Comparison of ENCODE assay signal across 27 cellular contexts in the genomic region with DNA sequence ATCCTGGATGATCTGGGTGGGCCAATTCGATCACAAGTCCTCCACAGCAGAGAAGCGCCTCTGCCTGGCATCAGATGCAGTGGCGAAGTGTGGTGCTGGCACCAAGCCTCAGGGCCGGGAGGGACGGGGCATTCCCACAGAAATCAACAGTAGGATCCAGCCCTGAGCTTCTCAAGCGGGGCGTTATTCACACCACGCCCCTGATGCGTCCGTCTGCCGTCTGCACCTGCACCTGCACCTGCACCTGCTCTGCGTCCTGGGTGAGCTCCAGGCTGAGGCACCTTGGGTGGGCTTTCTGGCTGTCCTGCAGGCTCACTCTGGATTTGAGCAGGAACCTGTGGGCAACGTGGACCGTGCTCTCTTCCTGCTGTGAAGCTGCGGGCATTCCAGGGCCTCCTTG. TPM values are rescaled to one million over a fixed set of nuclear protein-coding genes. Genes with fewer than 3 reads are reported as not detected.
"Had no signal": no experiment of that assay in that cellular context is flagged by ENCODE, and none has a peak within 500 bp of the region (broad histone marks: within the 10 kb centered on the region; RNA-seq: fewer than 3 reads in every experiment).

No MANE protein-coding gene starts in this region.

- H3K9me3 ChIP-seq: colonic mucosa, esophagus muscularis mucosa, neutrophil, ovary, psoas muscle, right atrium auricular region, thyroid gland, upper lobe of right lung had no signal

- ATAC-seq: activated CD4-positive, CD25-positive, alpha-beta regulatory T cell treated with anti-CD3 and anti-CD28 coated beads, Interleukin-2, amount 50 U/mL, for 24 hours; activated CD8-positive, alpha-beta memory T cell treated with anti-CD3 and anti-CD28 coated beads, Interleukin-2, amount 10 ng/mL, durations not matched to agents 7 days and 5 days; activated CD8-positive, alpha-beta T cell treated with anti-CD3 and anti-CD28 coated beads for 36 hours; left ventricle myocardium superior; natural killer cell treated with Interleukin-12 subunit alpha and Interleukin-12 subunit beta and Interleukin-15 and Interleukin-18, amount 100 ng/mL, for 72 hours; psoas muscle; stimulated activated naive CD8-positive, alpha-beta T cell treated with anti-CD3 and anti-CD28 coated beads, Interleukin-15, Interleukin-2, amounts not matched to agents 100 U/mL and 50 U/mL, for 24 hours; upper lobe of right lung had no signal

- H3K4me1 ChIP-seq: colonic mucosa, psoas muscle, right atrium auricular region, thyroid gland, upper lobe of right lung had no signal

- DNase-seq: activated CD4-positive, alpha-beta T cell treated with anti-CD3 and anti-CD28 coated beads, Interleukin-2, amount 10 ng/mL, durations not matched to agents 24 days and 14 days; activated CD8-positive, alpha-beta memory T cell treated with anti-CD3 and anti-CD28 coated beads, Interleukin-2, amount 10 ng/mL, durations not matched to agents 7 days and 5 days; activated CD8-positive, alpha-beta T cell treated with anti-CD3 and anti-CD28 coated beads for 36 hours; activated effector memory CD4-positive, alpha-beta T cell treated with anti-CD3 and anti-CD28 coated beads, Interleukin-2, amount 50 U/mL, for 16 hours; activated naive CD4-positive, alpha-beta T cell treated with anti-CD3 and anti-CD28 coated beads, Interleukin-2, amount 10 ng/mL, durations not matched to agents 7 days and 5 days; activated T-cell treated with anti-CD3 and anti-CD28 coated beads for 4 hours; amygdala; colonic mucosa; dorsolateral prefrontal cortex; hypothalamus; left ventricle myocardium superior; midbrain; ovary; psoas muscle; stimulated activated CD4-positive, alpha-beta T cell treated with anti-CD3 and anti-CD28 coated beads, Interleukin-12 subunit alpha, Interleukin-12 subunit beta, amount 100 ng/mL, for 4 hours; stimulated activated CD4-positive, alpha-beta T cell treated with anti-CD3 and anti-CD28 coated beads, Interleukin-4, amount 100 ng/mL, for 4 hours; stimulated activated naive CD8-positive, alpha-beta T cell treated with anti-CD3 and anti-CD28 coated beads, Interleukin-15, Interleukin-2, amounts not matched to agents 100 U/mL and 50 U/mL, for 24 hours; substantia nigra; thyroid gland; upper lobe of right lung had no signal

- H3K36me3 ChIP-seq: colonic mucosa, esophagus muscularis mucosa, neutrophil, ovary, right atrium auricular region, thyroid gland, upper lobe of right lung had no signal

- H3K4me3 ChIP-seq: colonic mucosa, dorsolateral prefrontal cortex, esophagus muscularis mucosa, ovary, psoas muscle, right atrium auricular region, thyroid gland, upper lobe of right lung had no signal

- H3K27me3 ChIP-seq: colonic mucosa, ovary, right atrium auricular region, thyroid gland had no signal

- H3K27ac ChIP-seq: colonic mucosa, dorsolateral prefrontal cortex, esophagus muscularis mucosa, neutrophil, ovary, psoas muscle, right atrium auricular region, thyroid gland, upper lobe of right lung, VCaP had no signal

RNA-seq across cellular contexts. Expression of gene NTSR1, which starts 13.8 kb away (rescaled TPM):
- total RNA-seq: activated CD4-positive, alpha-beta T cell treated with anti-CD3 and anti-CD28 coated beads, Interleukin-2, amount 10 ng/mL, durations not matched to agents 24 days and 14 days; activated CD8-positive, alpha-beta memory T cell treated with anti-CD3 and anti-CD28 coated beads, Interleukin-2, amount 10 ng/mL, durations not matched to agents 7 days and 5 days; activated CD8-positive, alpha-beta T cell treated with anti-CD3 and anti-CD28 coated beads for 36 hours; bronchial epithelial cell; left ventricle myocardium superior; natural killer cell treated with Interleukin-12 subunit alpha and Interleukin-12 subunit beta and Interleukin-15 and Interleukin-18, amount 100 ng/mL, for 72 hours had no signal
